ENCODE assay signal across 9 cellular contexts in genomic region chr6:28252507-28252975, GRCh38. TPM values are rescaled to one million over a fixed set of nuclear protein-coding genes. Genes with fewer than 3 reads are reported as not detected.
DNase-seq lines count a peak whose midpoint lies in the region; ATAC-seq and TF ChIP-seq lines count a peak whose summit lies in the region.
"Had no signal": no experiment of that assay in that cellular context is flagged by ENCODE, and none has a peak within 500 bp of the region (broad histone marks: within the 10 kb centered on the region; RNA-seq: fewer than 3 reads in every experiment).

No MANE protein-coding gene starts in this region.

- CTCF ChIA-PET in WTC11 (lab: Charles Lee) = interaction anchor here (1.0 to 2.3 kb wide), 4 partner anchors 14 to 131 kb away, joined by 3 to 19 read pairs (median 8); partner anchors contain the start of gene ZSCAN26

- peak overlapping the region; percentile 75 for H3K27ac Mint-ChIP-seq in WTC11

- no peaks in the 10 kb centered on the region for H3K9me3 Mint-ChIP-seq in WTC11

- TF ChIP-seq CTCF in WTC11 (IDR thresholded peaks at IDR 0.05) = no peak
- TF ChIP-seq CTCF in cardiac muscle cell (IDR thresholded peaks at IDR 0.05; ENCODE audit: low read depth, low read length) = no peak

- DNase-seq in D341Med (ENCODE audit: low spot score) (peak; percentile 43), WTC11 (ENCODE audit: low spot score) (no peak), cardiac muscle cell (ENCODE audit: low read depth in 1 of 2, low spot score in 1 of 2) (peak in 1 of 2 donors; percentile 6), DMS114 treated with DMSO at 0.1 percent for 48 hours (lab: John Stamatoyannopoulos, UW; ENCODE audit: unreplicated experiment) (no peak), left colon (no peak)

- peak overlapping the region; percentile 87 for H3K9ac ChIP-seq in skeletal muscle satellite cell (ENCODE audit: low read depth, low read length)

- no peaks in the 10 kb centered on the region for H3K9me3 ChIP-seq in cardiac muscle cell (ENCODE audit: low read depth)
- H3K9me3 ChIP-seq in skeletal muscle satellite cell (replicated peaks; ENCODE audit: low read length) = no peaks in the 10 kb centered on the region

- peak overlapping the region; percentile 92 for H3K4me2 ChIP-seq in skeletal muscle satellite cell (ENCODE audit: low read length)

- H3K27ac ChIP-seq in cardiac muscle cell = peak overlapping the region; percentile 12

- peak overlapping the region; percentile 78 for H3K4me3 ChIP-seq in cardiac muscle cell
- peak overlapping the region; percentile 87 for H3K4me3 ChIP-seq in skeletal muscle satellite cell (ENCODE audit: low read length)

- H3K27me3 Mint-ChIP-seq in WTC11 (ENCODE audit: low read depth) = peaks cover 18% of the 10 kb centered on the region

- H3K36me3 ChIP-seq in cardiac muscle cell (peaks cover 10% of the 10 kb centered on the region), skeletal muscle satellite cell (ENCODE audit: insufficient read depth, low read length) (peaks cover 9% of the 10 kb centered on the region)

- peaks cover 10% of the 10 kb centered on the region for H3K36me3 Mint-ChIP-seq in WTC11

- peaks cover 12% of the 10 kb centered on the region for H3K4me1 Mint-ChIP-seq in WTC11

- ATAC-seq in HG02571 (IDR thresholded peaks at IDR 0.05; ENCODE audit: unreplicated experiment) = peak; percentile 11
- peak; percentile 17 for ATAC-seq in WTC11
- ATAC-seq in HG03039 (IDR thresholded peaks at IDR 0.05; ENCODE audit: unreplicated experiment) = no peak
- ATAC-seq in left colon = no peak

- POLR2A ChIA-PET in WTC11 (lab: Charles Lee) = interaction anchor here (0.7 to 1.7 kb wide), 6 partner anchors 10 to 131 kb away, joined by 3 to 13 read pairs (median 4); partner anchors contain the start of genes ZKSCAN8 and ZSCAN26

- intact Hi-C loops in left colon (cut with DNase I, micrococcal nuclease) = no loop called here

- H3K27me3 ChIP-seq in cardiac muscle cell = no peaks in the 10 kb centered on the region
- no peaks in the 10 kb centered on the region for H3K27me3 ChIP-seq in skeletal muscle satellite cell (ENCODE audit: control insufficient read depth, insufficient read depth, low read length)

- peak overlapping the region; percentile 99 for H3K4me3 Mint-ChIP-seq in WTC11

- peaks cover 12% of the 10 kb centered on the region for H3K4me1 ChIP-seq in cardiac muscle cell (ENCODE audit: low read depth)
- H3K4me1 ChIP-seq in skeletal muscle satellite cell (ENCODE audit: control insufficient read depth, insufficient read depth, low read length) = peaks cover 18% of the 10 kb centered on the region

TF ChIP-seq in WTC11, 78 proteins besides CTCF, POLR2A, EP300 and RAD21:
- TF ChIP-seq KAT7 (CRISPR knock-in tag; IDR thresholded peaks at IDR 0.05; ENCODE audit: borderline replicate concordance) (no peak), AR (CRISPR knock-in tag; IDR thresholded peaks at IDR 0.05) (no peak), ZNF138 (CRISPR knock-in tag; conservative IDR thresholded peaks at IDR 0.05) (no peak), AFF4 (CRISPR knock-in tag; IDR thresholded peaks at IDR 0.05; ENCODE audit: borderline replicate concordance) (no peak), PREB (CRISPR knock-in tag; IDR thresholded peaks at IDR 0.05; ENCODE audit: borderline replicate concordance) (no peak), FOXJ3 (CRISPR knock-in tag; IDR thresholded peaks at IDR 0.05; ENCODE audit: borderline replicate concordance) (no peak), ZNF317 (CRISPR knock-in tag; IDR thresholded peaks at IDR 0.05; ENCODE audit: borderline replicate concordance, low read depth) (no peak), MYBL2 (CRISPR knock-in tag; IDR thresholded peaks at IDR 0.05) (no peak)
TF ChIP-seq in WTC11: peak in this region for 0.

RNA-seq across cellular contexts. Expression of gene ZKSCAN4, which starts 0.5 kb away (rescaled TPM):
- total RNA-seq in WTC11 (2021) (6.4 to 7.3 TPM (median 7.0 TPM) in 3 replicates), cardiac muscle cell (7.9 and 8.4 TPM in 2 replicates), left colon (1 to 10 TPM; 4.8 to 6.0 TPM)
- 6.8 and 7.1 TPM in 2 replicates for polyA plus RNA-seq in cardiac muscle cell
- total RNA-seq in skeletal muscle satellite cell (2012; rRNA removed) = 3.8 and 3.9 TPM in 2 replicates

RNA-seq across cellular contexts. Expression of gene NKAPL, which starts 6.6 kb away (rescaled TPM):
- total RNA-seq in WTC11 (2021) (0.26 to 0.46 TPM (median 0.41 TPM) in 3 replicates), cardiac muscle cell (not detected in 2 replicates), left colon (under 1 TPM; 0.21 to 0.47 TPM)
- not detected in 2 replicates for polyA plus RNA-seq in cardiac muscle cell
- total RNA-seq in skeletal muscle satellite cell (2012; rRNA removed) = 1.3 and 1.5 TPM in 2 replicates
- total RNA-seq: LHCN-M2 had no signal

RNA-seq across cellular contexts. Expression of gene ZSCAN26, which starts 14.4 kb away (rescaled TPM):
- total RNA-seq in WTC11 (2021) (5.2 to 7.5 TPM (median 6.6 TPM) in 3 replicates), cardiac muscle cell (23.7 and 37.9 TPM in 2 replicates), left colon (1 to 10 TPM; 3.8 to 7.9 TPM)
- 20.2 and 25.3 TPM in 2 replicates for polyA plus RNA-seq in cardiac muscle cell
- 8.6 and 8.7 TPM in 2 replicates for total RNA-seq in skeletal muscle satellite cell (2012; rRNA removed)

RNA-seq across cellular contexts. Expression of gene ZSCAN9, which starts 27.5 kb away (rescaled TPM):
- total RNA-seq in WTC11 (2021) (13.0 to 15.1 TPM (median 14.5 TPM) in 3 replicates), cardiac muscle cell (18.6 and 21.8 TPM in 2 replicates), left colon (10 to 100 TPM; 10.4 to 12.8 TPM)
- 14.4 and 15.4 TPM in 2 replicates for polyA plus RNA-seq in cardiac muscle cell
- total RNA-seq in skeletal muscle satellite cell (2012; rRNA removed) = 6.3 and 9.2 TPM in 2 replicates

RNA-seq across cellular contexts. Expression of gene PGBD1, which starts 28.8 kb away (rescaled TPM):
- 6.8 to 7.5 TPM (median 6.9 TPM) in 3 replicates for total RNA-seq in WTC11 (2021)
- 7.5 and 8.2 TPM in 2 replicates for total RNA-seq in cardiac muscle cell
- polyA plus RNA-seq in cardiac muscle cell = 6.0 and 8.2 TPM in 2 replicates
- total RNA-seq in skeletal muscle satellite cell (2012; rRNA removed) = 4.4 and 5.6 TPM in 2 replicates
- 1 to 10 TPM; 1.4 to 1.5 TPM for total RNA-seq in left colon

Comparison
In these comparisons a context has a peak if more than half of its experiments do, and no peak if none do; other contexts are left out.
1. ATAC-seq: peak in HG02571 (single experiment) and WTC11 (single experiment); none in HG03039 (single experiment) and left colon (single experiment).